In the genomic region with DNA sequence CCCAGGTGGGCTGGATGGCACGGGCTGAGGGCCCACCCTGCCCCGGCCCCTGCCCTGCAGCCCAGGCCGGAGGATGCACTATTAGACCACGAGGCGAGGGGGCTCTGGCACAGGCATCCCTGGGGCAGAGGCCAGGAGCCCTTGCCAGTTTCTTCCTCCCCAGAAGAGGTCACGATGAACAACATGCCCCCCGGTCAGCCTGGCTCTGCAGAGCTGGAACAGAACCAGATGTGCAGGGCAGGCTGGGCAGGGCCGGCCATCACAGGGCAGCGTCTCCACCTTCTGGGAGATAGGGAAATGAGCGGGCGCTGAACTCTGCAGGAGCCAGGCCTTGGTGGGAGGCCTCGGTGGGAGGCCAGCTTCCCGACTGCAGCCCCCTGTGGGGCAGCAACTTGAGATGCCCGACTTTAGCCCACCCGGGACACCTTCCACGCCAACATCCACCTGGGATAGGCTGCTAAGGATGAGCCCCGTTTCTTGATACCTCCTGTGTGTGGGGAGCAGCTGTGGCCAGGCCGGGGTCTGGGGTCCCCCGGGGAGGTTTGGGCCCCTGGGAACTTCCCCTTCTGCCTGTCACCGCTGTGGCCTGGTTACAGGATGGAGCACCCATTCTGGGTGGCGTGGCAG, we compare ENCODE assay signal across 13 cellular contexts. TPM values are rescaled to one million over a fixed set of nuclear protein-coding genes. Genes with fewer than 3 reads are reported as not detected.
DNase-seq lines count a peak whose midpoint lies in the region; ATAC-seq, FAIRE-seq and TF ChIP-seq lines count a peak whose summit lies in the region.
"Had no signal": no experiment of that assay in that cellular context is flagged by ENCODE, and none has a peak within 500 bp of the region (broad histone marks: within the 10 kb centered on the region; RNA-seq: fewer than 3 reads in every experiment).

No MANE protein-coding gene starts in this region.

- H3K4me1 Mint-ChIP-seq in chondrocyte (ENCODE audit: low read depth), result peaks cover 44% of the 10 kb centered on the region

- H3K79me2 ChIP-seq in ACC112 (ENCODE audit: control insufficient read depth, insufficient read depth, low read length, unreplicated experiment), result peaks cover 10% of the 10 kb centered on the region
- H3K79me2 ChIP-seq: hepatocyte had no signal

- ATAC-seq in mucosa of descending colon, result no peak
- ATAC-seq in GM19324 (IDR thresholded peaks at IDR 0.05; ENCODE audit: low FRiP score, unreplicated experiment), result no peak
- ATAC-seq: stimulated activated naive CD8-positive, alpha-beta T cell treated with anti-CD3 and anti-CD28 coated beads, Interleukin-15, amount 100 ng/mL, for 72 hours had no signal

- DNase-seq in Daoy (ENCODE audit: low read depth) (peak; percentile 80), chondrocyte (ENCODE audit: low spot score) (peak; percentile 77), mucosa of descending colon (peak in 2 of 3 donors; percentile 41 to 47), NCI-H1092 treated with DMSO at 0.1 percent for 48 hours (lab: John Stamatoyannopoulos, UW) (no peak), GM12891 (ENCODE audit: insufficient read length, low spot score) (no peak), NCI-H510A (lab: John Stamatoyannopoulos, UW) (no peak)
- DNase-seq: CD8-positive, alpha-beta memory T cell; NCI-H1694 treated with DMSO at 0.1 percent for 48 hours; NCI-H774; stimulated activated naive CD8-positive, alpha-beta T cell treated with anti-CD3 and anti-CD28 coated beads, Interleukin-15, amount 100 ng/mL, for 72 hours had no signal

- peak overlapping the region; percentile 67 for H3K27ac ChIP-seq in ACC112 (ENCODE audit: low read depth, low read length)
- H3K27ac ChIP-seq: hepatocyte had no signal

- H3K36me3 Mint-ChIP-seq in chondrocyte (ENCODE audit: low read depth), result no peaks in the 10 kb centered on the region

- intact Hi-C loops in mucosa of descending colon (cut with DNase I, micrococcal nuclease), result no loop called here

- peaks cover 56% of the 10 kb centered on the region for H3K4me1 ChIP-seq in ACC112 (ENCODE audit: control insufficient read depth, insufficient read depth, low read length, unreplicated experiment)
- peaks cover 29% of the 10 kb centered on the region for H3K4me1 ChIP-seq in mucosa of descending colon (ENCODE audit: low read depth)

- no peak overlapping the region for H3K4me3 ChIP-seq in ACC112 (ENCODE audit: low read depth, low read length)
- H3K4me3 ChIP-seq in mucosa of descending colon, result no peak overlapping the region
- H3K4me3 ChIP-seq: hepatocyte had no signal

- no peak overlapping the region for H3K27ac Mint-ChIP-seq in chondrocyte (ENCODE audit: unreplicated experiment)
- H3K27ac Mint-ChIP-seq: CD8-positive, alpha-beta memory T cell had no signal

- H3K36me3 ChIP-seq in ACC112 (ENCODE audit: insufficient read depth, low read length) (no peaks in the 10 kb centered on the region), mucosa of descending colon (ENCODE audit: low read depth) (no peaks in the 10 kb centered on the region)

- no peaks in the 10 kb centered on the region for H3K9me3 Mint-ChIP-seq in chondrocyte (ENCODE audit: low read depth)
- H3K9me3 Mint-ChIP-seq: CD8-positive, alpha-beta memory T cell; stimulated activated naive CD8-positive, alpha-beta T cell treated with anti-CD3 and anti-CD28 coated beads, Interleukin-15, amount 100 ng/mL, for 72 hours had no signal

- no peaks in the 10 kb centered on the region for H3K9me3 ChIP-seq in mucosa of descending colon

- no peak overlapping the region for H3K4me3 Mint-ChIP-seq in chondrocyte (ENCODE audit: unreplicated experiment)
- H3K4me3 Mint-ChIP-seq: CD8-positive, alpha-beta memory T cell; stimulated activated naive CD8-positive, alpha-beta T cell treated with anti-CD3 and anti-CD28 coated beads, Interleukin-15, amount 100 ng/mL, for 72 hours had no signal

- H3K27me3 ChIP-seq in ACC112 (ENCODE audit: insufficient read depth, low read length), result no peaks in the 10 kb centered on the region
- H3K27me3 ChIP-seq: hepatocyte had no signal

- H3K27me3 Mint-ChIP-seq in chondrocyte (ENCODE audit: low read depth), result no peaks in the 10 kb centered on the region
- H3K27me3 Mint-ChIP-seq: CD8-positive, alpha-beta memory T cell; stimulated activated naive CD8-positive, alpha-beta T cell treated with anti-CD3 and anti-CD28 coated beads, Interleukin-15, amount 100 ng/mL, for 72 hours had no signal

- no peak for TF ChIP-seq POLR2A in GM12891 (IDR thresholded peaks at IDR 0.05; ENCODE audit: low read depth, low read length)

- H2AFZ ChIP-seq in ACC112 (ENCODE audit: low read length, unreplicated experiment), result peak overlapping the region; percentile 50
- H2AFZ ChIP-seq: hepatocyte had no signal

- FAIRE-seq in GM12891 (lab: Jason Lieb, UNC), result no peak

- TF ChIP-seq CTCF in chondrocyte (IDR thresholded peaks at IDR 0.05) (peak; percentile 9), mucosa of descending colon (IDR thresholded peaks at IDR 0.05) (no peak)

TF ChIP-seq in GM12891, 5 proteins besides CTCF, POLR2A, EP300 and RAD21:
- TF ChIP-seq PAX5 (IDR thresholded peaks at IDR 0.05; ENCODE audit: insufficient read depth, low read length, severe bottlenecking), result no peak
- no peak for TF ChIP-seq POLR2AphosphoS5 (IDR thresholded peaks at IDR 0.05; ENCODE audit: low read depth, low read length)
- TF ChIP-seq POU2F2 (IDR thresholded peaks at IDR 0.05; ENCODE audit: low read depth, low read length), result no peak
- no peak for TF ChIP-seq TAF1 (IDR thresholded peaks at IDR 0.05; ENCODE audit: low read depth, low read length)
- no peak for TF ChIP-seq SPI1 (IDR thresholded peaks at IDR 0.05; ENCODE audit: low read depth, low read length)

RNA-seq across cellular contexts. Expression of a gene that starts 21.8 kb away (rescaled TPM):
- total RNA-seq in Daoy (2014; rRNA removed; shearing (Covaris generic)), result 16.1 and 17.0 TPM in 2 replicates
- 4.9 to 5.3 TPM (median 5.0 TPM) in 3 replicates for total RNA-seq in chondrocyte
- 1 to 10 TPM; 2.7 to 4.7 (median 3.4) TPM for total RNA-seq in mucosa of descending colon
- polyA plus RNA-seq in GM12891 (2012; ENCODE audit: low read depth, missing spikeins), result 3.5 TPM

RNA-seq across cellular contexts. Expression of a gene that starts 21.8 kb away (rescaled TPM):
- total RNA-seq in Daoy (2014; rRNA removed; shearing (Covaris generic)), result 8.2 and 11.2 TPM in 2 replicates
- total RNA-seq in chondrocyte (15.6 to 24.5 TPM (median 18.2 TPM) in 3 replicates), mucosa of descending colon (10 to 100 TPM; 10.1 to 12.2 (median 11.9) TPM)
- polyA plus RNA-seq in GM12891 (2012; ENCODE audit: low read depth, missing spikeins), result 5.7 TPM

Comparison
In these comparisons a context has a peak if more than half of its experiments do, and no peak if none do; other contexts are left out.
1. DNase-seq: peak in Daoy (single experiment), chondrocyte (single experiment) and mucosa of descending colon (2 of 3); none in NCI-H1092 treated with DMSO at 0.1 percent for 48 hours (single experiment), GM12891 (single experiment) and NCI-H510A (single experiment).